Comparison of ENCODE assay signal across 28 cellular contexts in the genomic region with DNA sequence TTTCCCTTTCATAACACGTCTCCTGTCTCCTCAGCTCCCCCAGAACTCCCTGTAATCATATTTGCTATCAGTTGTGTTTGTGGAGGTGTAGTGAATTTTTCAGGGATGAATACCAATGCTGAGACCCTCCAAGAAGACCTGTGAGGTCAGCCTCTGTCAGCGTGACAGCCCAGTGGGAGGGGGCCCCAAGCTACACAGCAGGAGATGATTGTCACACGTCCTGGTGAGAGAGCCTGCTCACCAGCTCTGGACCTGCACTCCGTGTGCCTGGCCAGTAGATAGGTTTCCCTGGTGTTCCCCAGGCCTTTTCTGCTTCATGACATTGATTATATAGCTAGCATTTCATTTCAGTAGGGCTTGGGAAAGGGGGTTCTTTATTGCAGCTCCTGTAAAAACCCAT.
"Had no signal": no experiment of that assay in that cellular context is flagged by ENCODE, and none has a peak within 500 bp of the region (broad histone marks: within the 10 kb centered on the region; RNA-seq: fewer than 3 reads in every experiment).

No MANE protein-coding gene starts in this region.

- H3K36me3 Mint-ChIP-seq: activated CD8-positive, alpha-beta memory T cell treated with anti-CD3 and anti-CD28 coated beads, Interleukin-2, amount 10 ng/mL, durations not matched to agents 7 days and 5 days; activated naive CD4-positive, alpha-beta T cell treated with anti-CD3 and anti-CD28 coated beads, Interleukin-2, amount 50 U/mL, for 72 hours; brain; WTC11 had no signal

- H3K4me1 ChIP-seq: ascending aorta, Peyer's patch had no signal

- ATAC-seq: activated CD8-positive, alpha-beta memory T cell treated with anti-CD3 and anti-CD28 coated beads, Interleukin-2, amount 10 ng/mL, durations not matched to agents 7 days and 5 days; activated naive CD8-positive, alpha-beta T cell treated with anti-CD3 and anti-CD28 coated beads, Interleukin-2, amount 50 U/mL, for 24 hours; WTC11 had no signal

- H3K4me3 Mint-ChIP-seq: activated CD4-positive, alpha-beta T cell treated with anti-CD3 and anti-CD28 coated beads, Interleukin-2, amount 10 ng/mL, durations not matched to agents 24 days and 14 days; activated CD8-positive, alpha-beta memory T cell treated with anti-CD3 and anti-CD28 coated beads, Interleukin-2, amount 10 ng/mL, durations not matched to agents 7 days and 5 days; activated naive CD8-positive, alpha-beta T cell treated with anti-CD3 and anti-CD28 coated beads, Interleukin-2, amount 50 U/mL, for 24 hours; activated T-cell treated with anti-CD3 and anti-CD28 coated beads, Interleukin-2, amount 50 U/mL, for 24 hours; brain; T-helper 1 cell treated with Interleukin-12 subunit alpha and Interleukin-12 subunit beta and Interleukin-4 antibody, amounts not matched to agents 30 μg/mL and 1 μg/mL, for 36 hours; WTC11 had no signal

- H3K27ac ChIP-seq: ascending aorta, Peyer's patch, RWPE1 had no signal

- H3K4me3 ChIP-seq: ascending aorta, Peyer's patch, SJCRH30 had no signal

- H3K36me3 ChIP-seq: ascending aorta, Peyer's patch, SJCRH30 had no signal

- H3K9ac ChIP-seq: SK-N-SH had no signal

- DNase-seq: activated CD4-positive, alpha-beta T cell treated with anti-CD3 and anti-CD28 coated beads, Interleukin-2, amount 10 ng/mL, durations not matched to agents 24 days and 14 days; activated CD4-positive, alpha-beta T cell treated with anti-CD3 and anti-CD28 coated beads, Interleukin-2, amount 50 U/mL, for 48 hours; activated CD4-positive, CD25-positive, alpha-beta regulatory T cell treated with anti-CD3 and anti-CD28 coated beads, Interleukin-2, amount 50 U/mL, for 72 hours; activated CD8-positive, alpha-beta memory T cell treated with anti-CD3 and anti-CD28 coated beads, Interleukin-2, amount 10 ng/mL, durations not matched to agents 7 days and 5 days; activated effector memory CD4-positive, alpha-beta T cell treated with anti-CD3 and anti-CD28 coated beads, Interleukin-2, amount 50 U/mL, for 16 hours; activated naive CD4-positive, alpha-beta T cell treated with Interleukin-2 at 50 U/mL for 16 hours; activated naive CD8-positive, alpha-beta T cell treated with anti-CD3 and anti-CD28 coated beads, Interleukin-2, amount 50 U/mL, for 24 hours; activated T-cell treated with anti-CD3 and anti-CD28 coated beads, Interleukin-2, amount 50 U/mL, for 24 hours; amniotic stem cell; cerebellar nuclear complex; MM.1S; NCI-H1105; NCI-H1436 treated with DMSO at 0.1 percent for 48 hours; NCI-H2029 treated with DMSO at 0.1 percent for 48 hours; NCI-H345; NCI-H510A; NCI-H526 treated with DMSO at 0.1 percent for 48 hours; Peyer's patch; Right ventricle myocardium superior; SK-N-SH; T-helper 9 cell had no signal

- H3K27me3 Mint-ChIP-seq: activated CD4-positive, alpha-beta T cell treated with anti-CD3 and anti-CD28 coated beads, Interleukin-2, amount 10 ng/mL, durations not matched to agents 24 days and 14 days; activated CD8-positive, alpha-beta memory T cell treated with anti-CD3 and anti-CD28 coated beads, Interleukin-2, amount 10 ng/mL, durations not matched to agents 7 days and 5 days had no signal

- H3K4me1 Mint-ChIP-seq: activated CD4-positive, alpha-beta T cell treated with anti-CD3 and anti-CD28 coated beads, Interleukin-2, amount 10 ng/mL, durations not matched to agents 24 days and 14 days; activated CD8-positive, alpha-beta memory T cell treated with anti-CD3 and anti-CD28 coated beads, Interleukin-2, amount 10 ng/mL, durations not matched to agents 7 days and 5 days; activated naive CD8-positive, alpha-beta T cell treated with anti-CD3 and anti-CD28 coated beads, Interleukin-2, amount 50 U/mL, for 24 hours; WTC11 had no signal

- H3K9me3 Mint-ChIP-seq: activated CD4-positive, alpha-beta T cell treated with anti-CD3 and anti-CD28 coated beads, Interleukin-2, amount 10 ng/mL, durations not matched to agents 24 days and 14 days; activated naive CD4-positive, alpha-beta T cell treated with anti-CD3 and anti-CD28 coated beads, Interleukin-2, amount 50 U/mL, for 72 hours; activated naive CD8-positive, alpha-beta T cell treated with anti-CD3 and anti-CD28 coated beads, Interleukin-2, amount 50 U/mL, for 24 hours; activated T-cell treated with anti-CD3 and anti-CD28 coated beads, Interleukin-2, amount 50 U/mL, for 24 hours; T-helper 1 cell treated with Interleukin-12 subunit alpha and Interleukin-12 subunit beta and Interleukin-4 antibody, amounts not matched to agents 30 μg/mL and 1 μg/mL, for 36 hours; WTC11 had no signal

- H3K27me3 ChIP-seq: ascending aorta, Peyer's patch, SJCRH30 had no signal

- H3K4me2 ChIP-seq: SK-N-SH had no signal

- H3K9me3 ChIP-seq: ascending aorta, Peyer's patch, SJCRH30, SK-N-SH had no signal

- H3K27ac Mint-ChIP-seq: activated CD4-positive, alpha-beta T cell treated with anti-CD3 and anti-CD28 coated beads, Interleukin-2, amount 10 ng/mL, durations not matched to agents 24 days and 14 days; activated CD8-positive, alpha-beta memory T cell treated with anti-CD3 and anti-CD28 coated beads, Interleukin-2, amount 10 ng/mL, durations not matched to agents 7 days and 5 days; activated naive CD8-positive, alpha-beta T cell treated with anti-CD3 and anti-CD28 coated beads, Interleukin-2, amount 50 U/mL, for 24 hours; activated T-cell treated with anti-CD3 and anti-CD28 coated beads, Interleukin-2, amount 50 U/mL, for 24 hours; T-helper 1 cell treated with Interleukin-12 subunit alpha and Interleukin-12 subunit beta and Interleukin-4 antibody, amounts not matched to agents 30 μg/mL and 1 μg/mL, for 36 hours; WTC11 had no signal
